13 cellular contexts compared by ENCODE assay signal in genomic region chr11:60396790-60397189, GRCh38. TPM values are rescaled to one million over a fixed set of nuclear protein-coding genes. Genes with fewer than 3 reads are reported as not detected.
DNase-seq lines count a peak whose midpoint lies in the region; ATAC-seq and TF ChIP-seq lines count a peak whose summit lies in the region.
"Had no signal": no experiment of that assay in that cellular context is flagged by ENCODE, and none has a peak within 500 bp of the region (broad histone marks: within the 10 kb centered on the region; RNA-seq: fewer than 3 reads in every experiment).

No MANE protein-coding gene starts in this region.

- ATAC-seq in GM18508 (IDR thresholded peaks at IDR 0.05; ENCODE audit: insufficient read depth, unreplicated experiment) (peak; percentile 45), GM21619 (IDR thresholded peaks at IDR 0.05; ENCODE audit: unreplicated experiment) (peak; percentile 79), lower lobe of right lung (peak; percentile 64 to 69), HG03457 (IDR thresholded peaks at IDR 0.05; ENCODE audit: unreplicated experiment) (no peak), HG03045 (IDR thresholded peaks at IDR 0.05; ENCODE audit: unreplicated experiment) (no peak), aorta (ENCODE audit: low FRiP score) (no peak)

- intact Hi-C loops in lower lobe of right lung (cut with DNase I) = no loop called here
- intact Hi-C loops in aorta (cut with DNase I) = no loop called here

- no peak for TF ChIP-seq CTCF in lower lobe of right lung (IDR thresholded peaks at IDR 0.05)

- H3K4me1 ChIP-seq in lower lobe of right lung (peaks cover 5% of the 10 kb centered on the region), aorta (ENCODE audit: control insufficient read depth in 1 of 2, insufficient read depth in 2 of 2, low read length in 2 of 2) (no peaks in the 10 kb centered on the region)
- H3K4me1 ChIP-seq: adrenal gland, pancreas, Peyer's patch had no signal

- H3K27ac ChIP-seq in lower lobe of right lung (peak overlapping the region; percentile 11), aorta (ENCODE audit: low read depth in 1 of 2, low read length in 2 of 2) (no peak overlapping the region)

- H3K36me3 ChIP-seq in lower lobe of right lung (no peaks in the 10 kb centered on the region), aorta (ENCODE audit: control insufficient read depth in 1 of 2, insufficient read depth in 2 of 2, low read length in 1 of 2) (no peaks in the 10 kb centered on the region)
- H3K36me3 ChIP-seq: adrenal gland, pancreas, Peyer's patch had no signal

- no peak overlapping the region for H3K4me3 ChIP-seq in lower lobe of right lung
- no peak overlapping the region for H3K4me3 ChIP-seq in aorta (ENCODE audit: low read length in 2 of 2)
- H3K4me3 ChIP-seq: adrenal gland, pancreas, Peyer's patch had no signal

- DNase-seq in Kasumi-1 (lab: John Stamatoyannopoulos, UW) (peak; percentile 83 to 90), lower lobe of right lung (no peak), NCI-H524 treated with DMSO at 0.1 percent for 48 hours (lab: John Stamatoyannopoulos, UW) (no peak), aorta (no peak)
- DNase-seq: adrenal gland, DND-41, pancreas had no signal

- no peaks in the 10 kb centered on the region for H3K9me3 ChIP-seq in lower lobe of right lung
- no peaks in the 10 kb centered on the region for H3K9me3 ChIP-seq in aorta (ENCODE audit: control insufficient read depth, low read length)
- H3K9me3 ChIP-seq: adrenal gland, pancreas, Peyer's patch had no signal

- WGBS in aorta, 2 donors = 2 to 8% methylated on average over 1 of the region's 1 CpG

- H3K27me3 ChIP-seq in lower lobe of right lung (ENCODE audit: low read depth) (no peaks in the 10 kb centered on the region), aorta (ENCODE audit: control insufficient read depth in 1 of 2, insufficient read depth in 2 of 2, low read length in 1 of 2) (no peaks in the 10 kb centered on the region)
- H3K27me3 ChIP-seq: adrenal gland, Peyer's patch had no signal

RNA-seq across cellular contexts. Expression of gene MS4A14, which starts 0.5 kb away (rescaled TPM):
- total RNA-seq in lower lobe of right lung = 19.4 TPM
- 10 to 100 TPM in 1 of 2 donors, 1 to 10 TPM in 1; 4.1 to 13.7 TPM for total RNA-seq in aorta
- under 1 TPM in 1 of 2 donors, not detected in 1; 0.63 TPM for polyA plus RNA-seq in aorta
- total RNA-seq: M059J had no signal

RNA-seq across cellular contexts. Expression of gene MS4A7, which starts 18.5 kb away (rescaled TPM):
- total RNA-seq in lower lobe of right lung = 315 TPM
- total RNA-seq in aorta = 100 to 1,000 TPM in 1 of 2 donors, 10 to 100 TPM in 1; 78.1 to 121 TPM
- 10 to 100 TPM in 1 of 2 donors, 1 to 10 TPM in 1; 7.9 to 33.6 TPM for polyA plus RNA-seq in aorta
- total RNA-seq: M059J had no signal

RNA-seq across cellular contexts. Expression of gene MS4A5, which starts 32.6 kb away (rescaled TPM):
- not detected for total RNA-seq in lower lobe of right lung
- total RNA-seq in aorta = not detected
- not detected for polyA plus RNA-seq in aorta
- total RNA-seq: adrenal gland, M059J, pancreas, Peyer's patch had no signal
- polyA plus RNA-seq: adrenal gland, pancreas had no signal

RNA-seq across cellular contexts. Expression of gene MS4A1, which starts 58.9 kb away (rescaled TPM):
- total RNA-seq in lower lobe of right lung = 0.65 TPM
- 1 to 10 TPM; 1.1 to 1.2 TPM for total RNA-seq in aorta
- under 1 TPM; 0.13 to 0.38 TPM for polyA plus RNA-seq in aorta
- total RNA-seq: M059J had no signal

Comparison
In these comparisons a context has a peak if more than half of its experiments do, and no peak if none do; other contexts are left out.
1. ATAC-seq: peak in GM18508 (single experiment), GM21619 (single experiment) and lower lobe of right lung (2 of 2); none in HG03457 (single experiment), HG03045 (single experiment) and aorta (single experiment).
2. DNase-seq: peak in Kasumi-1 (2 of 2); none in lower lobe of right lung (single experiment), NCI-H524 treated with DMSO at 0.1 percent for 48 hours (single experiment) and aorta (0 of 2).